9 cellular contexts compared by ENCODE assay signal in genomic region chr7:116588225-116588624, GRCh38.
A peak's percentile ranks its signal among the peaks of the same experiment; 100 is the strongest.
DNase-seq lines count a peak whose midpoint lies in the region; ATAC-seq and TF ChIP-seq lines count a peak whose summit lies in the region.
"Had no signal": no experiment of that assay in that cellular context is flagged by ENCODE, and none has a peak within 500 bp of the region (broad histone marks: within the 10 kb centered on the region; RNA-seq: fewer than 3 reads in every experiment).

No MANE protein-coding gene starts in this region.

- DNase-seq in activated CD4-positive, alpha-beta T cell treated with anti-CD3 and anti-CD28 coated beads for 48 hours, result peak; percentile 51
- no peak for DNase-seq in activated CD4-positive, alpha-beta T cell treated with anti-CD3 and anti-CD28 coated beads for 4 hours
- peak; percentile 77 for DNase-seq in HFFc6
- peak; percentile 66 for DNase-seq in OCI-M2 (lab: John Stamatoyannopoulos, UW; ENCODE audit: unreplicated experiment)
- no peak for DNase-seq in epithelial cell of prostate (ENCODE audit: low read depth, low spot score)
- DNase-seq in stimulated activated naive CD8-positive, alpha-beta T cell treated with anti-CD3 and anti-CD28 coated beads, Interleukin-15, amount 100 ng/mL, for 72 hours, result peak; percentile 28 to 71
- DNase-seq in NCI-H1417 (lab: John Stamatoyannopoulos, UW), result no peak
- DNase-seq in germinal center (ENCODE audit: low spot score), result no peak
- DNase-seq: pancreas had no signal

- no peak for TF ChIP-seq CTCF in HFFc6 (IDR thresholded peaks at IDR 0.05)

- peak overlapping the region; percentile 38 for H3K4me3 Mint-ChIP-seq in HFFc6
- H3K4me3 Mint-ChIP-seq in stimulated activated naive CD8-positive, alpha-beta T cell treated with anti-CD3 and anti-CD28 coated beads, Interleukin-15, amount 100 ng/mL, for 72 hours, result peak overlapping the region in 1 of 2 donors; percentile 21

- peaks cover 3% of the 10 kb centered on the region for H3K27me3 Mint-ChIP-seq in HFFc6 (ENCODE audit: insufficient read depth)
- peaks cover 21% of the 10 kb centered on the region for H3K27me3 Mint-ChIP-seq in stimulated activated naive CD8-positive, alpha-beta T cell treated with anti-CD3 and anti-CD28 coated beads, Interleukin-15, amount 100 ng/mL, for 72 hours

- peak overlapping the region; percentile 29 for H3K27ac ChIP-seq in epithelial cell of prostate
- H3K27ac ChIP-seq: pancreas had no signal

- H3K9me3 Mint-ChIP-seq in HFFc6, result no peaks in the 10 kb centered on the region
- no peaks in the 10 kb centered on the region for H3K9me3 Mint-ChIP-seq in stimulated activated naive CD8-positive, alpha-beta T cell treated with anti-CD3 and anti-CD28 coated beads, Interleukin-15, amount 100 ng/mL, for 72 hours

- H3K4me1 Mint-ChIP-seq in HFFc6 (ENCODE audit: low read depth), result peaks cover 61% of the 10 kb centered on the region
- peaks cover 45% of the 10 kb centered on the region for H3K4me1 Mint-ChIP-seq in stimulated activated naive CD8-positive, alpha-beta T cell treated with anti-CD3 and anti-CD28 coated beads, Interleukin-15, amount 100 ng/mL, for 72 hours

- peak overlapping the region; percentile 88 for H3K27ac Mint-ChIP-seq in HFFc6
- no peak overlapping the region for H3K27ac Mint-ChIP-seq in stimulated activated naive CD8-positive, alpha-beta T cell treated with anti-CD3 and anti-CD28 coated beads, Interleukin-15, amount 100 ng/mL, for 72 hours

- peak; percentile 92 for ATAC-seq in stimulated activated naive CD8-positive, alpha-beta T cell treated with anti-CD3 and anti-CD28 coated beads, Interleukin-15, amount 100 ng/mL, for 72 hours

- peaks cover 4% of the 10 kb centered on the region; the same call in 1 of the 2 replicates for H3K36me3 Mint-ChIP-seq in HFFc6 (ENCODE audit: low read depth)

Comparison
In these comparisons a context has a peak if more than half of its experiments do, and no peak if none do; other contexts are left out.
1. DNase-seq: peak in activated CD4-positive, alpha-beta T cell treated with anti-CD3 and anti-CD28 coated beads for 48 hours (single experiment), HFFc6 (single experiment), OCI-M2 (single experiment) and stimulated activated naive CD8-positive, alpha-beta T cell treated with anti-CD3 and anti-CD28 coated beads, Interleukin-15, amount 100 ng/mL, for 72 hours (2 of 2); none in activated CD4-positive, alpha-beta T cell treated with anti-CD3 and anti-CD28 coated beads for 4 hours (0 of 2), epithelial cell of prostate (single experiment), NCI-H1417 (0 of 3) and germinal center (single experiment).